In the genomic region with DNA sequence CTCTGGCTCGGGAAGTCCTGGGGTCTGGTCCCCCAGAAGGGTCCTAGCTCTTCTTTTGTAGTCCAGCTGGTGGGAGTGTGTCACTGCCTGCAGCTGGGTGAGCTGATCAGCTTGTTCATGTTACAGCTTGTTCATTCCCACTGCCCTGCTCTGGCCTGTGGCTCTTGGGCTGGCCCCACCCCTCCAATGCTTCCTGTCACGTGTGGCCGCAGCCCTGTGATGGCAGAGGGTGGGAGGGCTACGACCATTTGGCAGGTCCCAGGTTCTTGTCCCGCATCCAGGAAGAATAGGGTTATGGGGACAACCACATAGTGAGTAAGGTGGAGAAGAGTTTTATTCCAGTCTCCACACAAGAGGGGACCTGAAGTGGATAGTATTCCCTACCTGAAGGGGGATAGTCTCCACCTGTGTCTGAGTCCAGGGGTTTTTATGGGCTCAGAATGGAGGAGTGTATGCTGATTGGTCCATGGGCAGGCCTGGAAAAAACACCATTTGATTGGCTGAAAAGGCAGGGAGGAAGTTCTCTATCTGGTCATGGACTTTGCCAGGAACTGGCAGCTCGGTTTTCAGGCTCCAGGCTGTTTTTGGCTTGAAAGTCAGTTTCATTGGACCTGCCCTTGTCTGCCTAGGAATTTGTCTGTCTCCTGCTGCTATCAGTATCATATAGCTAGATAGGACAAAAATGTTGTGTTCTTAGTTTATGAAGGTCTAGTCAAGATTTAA, we compare ENCODE assay signal across 22 cellular contexts. TPM values are rescaled to one million over a fixed set of nuclear protein-coding genes. Genes with fewer than 3 reads are reported as not detected.
DNase-seq lines count a peak whose midpoint lies in the region; ATAC-seq and TF ChIP-seq lines count a peak whose summit lies in the region.
"Had no signal": no experiment of that assay in that cellular context is flagged by ENCODE, and none has a peak within 500 bp of the region (broad histone marks: within the 10 kb centered on the region; RNA-seq: fewer than 3 reads in every experiment).

No MANE protein-coding gene starts in this region.

- H3K4me3 Mint-ChIP-seq in glutamatergic neuron (ENCODE audit: unreplicated experiment), result no peak overlapping the region
- H3K4me3 Mint-ChIP-seq: activated CD8-positive, alpha-beta T cell treated with anti-CD3 and anti-CD28 coated beads, Interleukin-2, amount 10 ng/mL, durations not matched to agents 7 days and 5 days; naive thymus-derived CD4-positive, alpha-beta T cell had no signal

- WGBS in right cardiac atrium, result 71% methylated on average over 6 of the region's 6 CpGs

- TF ChIP-seq CTCF in cardiac fibroblast (IDR thresholded peaks at IDR 0.05; ENCODE audit: low read depth, low read length), result no peak
- no peak for TF ChIP-seq CTCF in glutamatergic neuron (IDR thresholded peaks at IDR 0.05; ENCODE audit: partially characterized antibody, unreplicated experiment)

- no peaks in the 10 kb centered on the region for H3K9me3 Mint-ChIP-seq in glutamatergic neuron (ENCODE audit: unreplicated experiment)

- H3K36me3 Mint-ChIP-seq in glutamatergic neuron (ENCODE audit: unreplicated experiment), result peaks cover 1% of the 10 kb centered on the region

- H3K4me1 Mint-ChIP-seq in glutamatergic neuron (ENCODE audit: low read depth, unreplicated experiment), result peaks cover 5% of the 10 kb centered on the region

- H3K27me3 Mint-ChIP-seq in glutamatergic neuron (ENCODE audit: unreplicated experiment), result no peaks in the 10 kb centered on the region
- H3K27me3 Mint-ChIP-seq: naive thymus-derived CD4-positive, alpha-beta T cell had no signal

- no peaks in the 10 kb centered on the region for H3K4me1 ChIP-seq in right cardiac atrium (ENCODE audit: control insufficient read depth, insufficient read depth, low read length)
- H3K4me1 ChIP-seq: gastroesophageal sphincter had no signal

- no peaks in the 10 kb centered on the region for H3K9me3 ChIP-seq in right cardiac atrium (ENCODE audit: control insufficient read depth, low read length)
- H3K9me3 ChIP-seq: gastroesophageal sphincter, ovary, stomach had no signal

- DNase-seq in right cardiac atrium, result peak in 1 of 3 donors; percentile 24
- DNase-seq in Right ventricle myocardium inferior (ENCODE audit: missing footprints), result no peak
- peak; percentile 11 to 32 for DNase-seq in cardiac fibroblast (ENCODE audit: low read depth in 2 of 2)
- DNase-seq in glutamatergic neuron, result peak; percentile 15
- DNase-seq in NCI-H1092 (lab: John Stamatoyannopoulos, UW), result no peak
- no peak for DNase-seq in cerebellar cortex (ENCODE audit: low spot score)
- DNase-seq in DMS53 (lab: John Stamatoyannopoulos, UW), result no peak
- DNase-seq: activated CD8-positive, alpha-beta T cell treated with anti-CD3 and anti-CD28 coated beads, Interleukin-2, amount 10 ng/mL, durations not matched to agents 7 days and 5 days; activated gamma-delta T cell treated with Interleukin-2 at 50 U/mL for 16 hours; activated T-cell treated with anti-CD3 and anti-CD28 coated beads, Interleukin-2, amount 50 U/mL, for 1 hour; dermis blood vessel endothelial cell; GM23248; left cardiac atrium; naive thymus-derived CD4-positive, alpha-beta T cell; NCI-H1417; NCI-H524 treated with DMSO at 0.1 percent for 48 hours; ovary; stimulated activated CD4-positive, alpha-beta T cell treated with anti-CD3 and anti-CD28 coated beads, Interleukin-12 subunit alpha, Interleukin-12 subunit beta, amount 100 ng/mL, for 4 hours; stomach; trophoblast cell had no signal

- ATAC-seq in right cardiac atrium, result peak; percentile 37 to 45
- no peak for ATAC-seq in Right ventricle myocardium inferior
- no peak for ATAC-seq in GM19452 (IDR thresholded peaks at IDR 0.05; ENCODE audit: unreplicated experiment)
- ATAC-seq: activated CD8-positive, alpha-beta T cell treated with anti-CD3 and anti-CD28 coated beads, Interleukin-2, amount 10 ng/mL, durations not matched to agents 7 days and 5 days; gastroesophageal sphincter; left cardiac atrium; naive thymus-derived CD4-positive, alpha-beta T cell had no signal

- no peaks in the 10 kb centered on the region for H3K27me3 ChIP-seq in right cardiac atrium (ENCODE audit: control insufficient read depth, insufficient read depth)
- H3K27me3 ChIP-seq: gastroesophageal sphincter, ovary, stomach had no signal

- intact Hi-C loops in right cardiac atrium (cut with DNase I), result no loop called here
- intact Hi-C loops in Right ventricle myocardium inferior (cut with DNase I), result no loop called here

- no peak overlapping the region for H3K27ac ChIP-seq in right cardiac atrium (ENCODE audit: low read length)
- H3K27ac ChIP-seq: gastroesophageal sphincter, GM23248, ovary, stomach had no signal

- no peak overlapping the region for H3K4me3 ChIP-seq in right cardiac atrium (ENCODE audit: low read length)
- H3K4me3 ChIP-seq in cardiac fibroblast (replicated peaks in 1 of 2; ENCODE audit: low read depth in 2 of 2, low read length in 2 of 2), result no peak overlapping the region
- H3K4me3 ChIP-seq: gastroesophageal sphincter, GM23248, ovary, stomach had no signal

- H3K27ac Mint-ChIP-seq in glutamatergic neuron (ENCODE audit: unreplicated experiment), result no peak overlapping the region
- H3K27ac Mint-ChIP-seq: activated CD8-positive, alpha-beta T cell treated with anti-CD3 and anti-CD28 coated beads, Interleukin-2, amount 10 ng/mL, durations not matched to agents 7 days and 5 days; naive thymus-derived CD4-positive, alpha-beta T cell had no signal

RNA-seq across cellular contexts. Expression of gene SDHAF3, which starts 13.1 kb away (rescaled TPM):
- total RNA-seq in right cardiac atrium (10 to 100 TPM; 19.7 to 27.0 (median 21.9) TPM), Right ventricle myocardium inferior (24.6 TPM), glutamatergic neuron (ENCODE audit: unreplicated experiment) (10.1 TPM)
- 20.3 TPM for polyA plus RNA-seq in right cardiac atrium

Comparison
In these comparisons a context has a peak if more than half of its experiments do, and no peak if none do; other contexts are left out.
1. ATAC-seq: peak in right cardiac atrium (2 of 2); none in Right ventricle myocardium inferior (single experiment) and GM19452 (single experiment).
2. DNase-seq: peak in cardiac fibroblast (2 of 2) and glutamatergic neuron (single experiment); none in Right ventricle myocardium inferior (single experiment), NCI-H1092 (single experiment), cerebellar cortex (single experiment) and DMS53 (single experiment).